ENCODE assay signal across 28 cellular contexts in the genomic region with DNA sequence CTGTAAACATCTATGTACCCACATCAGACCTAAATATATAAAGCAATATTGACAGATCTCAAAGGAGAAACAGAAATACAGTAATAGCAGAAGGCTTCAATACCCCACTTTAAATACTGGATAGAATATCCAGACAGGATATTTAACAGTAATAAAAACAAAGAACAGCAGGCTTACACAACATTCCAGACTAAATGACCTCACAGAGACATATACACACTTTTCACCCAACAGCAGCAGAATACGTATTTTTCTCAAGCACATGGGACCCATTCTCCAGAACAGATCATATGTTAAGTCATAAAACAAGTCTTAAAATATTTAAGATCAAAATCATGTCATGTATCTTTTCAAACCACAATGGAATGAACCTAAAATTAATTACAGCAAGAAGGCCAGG.
DNase-seq lines count a peak whose midpoint lies in the region; ATAC-seq and TF ChIP-seq lines count a peak whose summit lies in the region.
"Had no signal": no experiment of that assay in that cellular context is flagged by ENCODE, and none has a peak within 500 bp of the region (broad histone marks: within the 10 kb centered on the region; RNA-seq: fewer than 3 reads in every experiment).

No MANE protein-coding gene starts in this region.

- H3K9me3 Mint-ChIP-seq in progenitor cell of endocrine pancreas (ENCODE audit: low read depth): peaks cover 3% of the 10 kb centered on the region
- peaks cover 0 to 16% (median 10%) of the 10 kb centered on the region in 9 donors for H3K9me3 Mint-ChIP-seq in naive thymus-derived CD8-positive, alpha-beta T cell
- peaks cover 6% of the 10 kb centered on the region for H3K9me3 Mint-ChIP-seq in activated CD4-positive, alpha-beta T cell treated with anti-CD3 and anti-CD28 coated beads for 36 hours (ENCODE audit: low read depth)
- H3K9me3 Mint-ChIP-seq: CD4-positive, alpha-beta T cell; H9 had no signal

- no peak overlapping the region for H3K4me3 Mint-ChIP-seq in progenitor cell of endocrine pancreas (ENCODE audit: low read depth)
- H3K4me3 Mint-ChIP-seq in naive thymus-derived CD8-positive, alpha-beta T cell: no peak overlapping the region
- no peak overlapping the region for H3K4me3 Mint-ChIP-seq in activated CD4-positive, alpha-beta T cell treated with anti-CD3 and anti-CD28 coated beads for 36 hours
- H3K4me3 Mint-ChIP-seq: CD4-positive, alpha-beta T cell; H9 had no signal

- H3K27me3 ChIP-seq in AG04450 (ENCODE audit: control insufficient read depth, insufficient read depth, low read length): no peaks in the 10 kb centered on the region
- H3K27me3 ChIP-seq: BLaER1 treated with 17β-estradiol and CSF1 and Interleukin-3, amounts not matched to agents 10 nM and 100 nM had no signal

- DNase-seq in AG04450 (ENCODE audit: low read depth, low spot score) (peak; percentile 6), astrocyte of the spinal cord (ENCODE audit: low read depth, low spot score) (peak; percentile 14), iris pigment epithelial cell (ENCODE audit: low read depth) (peak; percentile 63), progenitor cell of endocrine pancreas (ENCODE audit: low spot score, unreplicated experiment) (no peak), H4 (ENCODE audit: low spot score) (no peak), NCI-H748 treated with DMSO at 0.1 percent for 48 hours (lab: John Stamatoyannopoulos, UW) (no peak)
- DNase-seq in naive thymus-derived CD8-positive, alpha-beta T cell: no peak
- DNase-seq in activated CD4-positive, alpha-beta T cell treated with anti-CD3 and anti-CD28 coated beads for 36 hours: no peak
- DNase-seq: 8988T; ACHN; Caco-2; CD4-positive, alpha-beta T cell; DMS 273 treated with DMSO at 0.1 percent for 48 hours; DMS79; GM23248; H9; Kasumi-1; NCI-H1105; NCI-H146; NCI-H1930; NCI-H2107; NCI-H524; NCI-H774; SIG-M5 had no signal

- in situ Hi-C loops in astrocyte of the spinal cord (cut with HindIII; ENCODE audit: low sequenced_read_pairs): no loop called here

- peak overlapping the region; percentile 5 for H3K27ac Mint-ChIP-seq in progenitor cell of endocrine pancreas
- H3K27ac Mint-ChIP-seq in naive thymus-derived CD8-positive, alpha-beta T cell: no peak overlapping the region
- H3K27ac Mint-ChIP-seq in activated CD4-positive, alpha-beta T cell treated with anti-CD3 and anti-CD28 coated beads for 36 hours: no peak overlapping the region
- H3K27ac Mint-ChIP-seq: CD4-positive, alpha-beta T cell had no signal

- H3K27me3 Mint-ChIP-seq in progenitor cell of endocrine pancreas: no peaks in the 10 kb centered on the region
- H3K27me3 Mint-ChIP-seq in naive thymus-derived CD8-positive, alpha-beta T cell: no peaks in the 10 kb centered on the region
- no peaks in the 10 kb centered on the region for H3K27me3 Mint-ChIP-seq in activated CD4-positive, alpha-beta T cell treated with anti-CD3 and anti-CD28 coated beads for 36 hours
- H3K27me3 Mint-ChIP-seq: CD4-positive, alpha-beta T cell had no signal

- no peak overlapping the region for H3K27ac ChIP-seq in AG04450 (ENCODE audit: low read depth, low read length)
- H3K27ac ChIP-seq: BLaER1 treated with 17β-estradiol and CSF1 and Interleukin-3, amounts not matched to agents 10 nM and 100 nM; GM23248; SK-N-MC had no signal

- no peak for TF ChIP-seq CTCF in AG04450 (IDR thresholded peaks at IDR 0.05; ENCODE audit: low read depth, low read length)
- TF ChIP-seq CTCF in astrocyte of the spinal cord (IDR thresholded peaks at IDR 0.05; ENCODE audit: low read depth, low read length): no peak
- TF ChIP-seq CTCF in progenitor cell of endocrine pancreas (IDR thresholded peaks at IDR 0.05; ENCODE audit: unreplicated experiment): no peak

- CTCF ChIA-PET in AG04450 (lab: Charles Lee): no interaction called here
- CTCF ChIA-PET in activated CD4-positive, alpha-beta T cell treated with anti-CD3 and anti-CD28 coated beads for 36 hours (lab: Charles Lee): no interaction called here

- peaks cover 8% of the 10 kb centered on the region for H3K4me1 Mint-ChIP-seq in progenitor cell of endocrine pancreas (ENCODE audit: low read depth)
- peaks cover 8 to 18% (median 13%) of the 10 kb centered on the region in 4 donors for H3K4me1 Mint-ChIP-seq in naive thymus-derived CD8-positive, alpha-beta T cell
- H3K4me1 Mint-ChIP-seq in activated CD4-positive, alpha-beta T cell treated with anti-CD3 and anti-CD28 coated beads for 36 hours: peaks cover 6% of the 10 kb centered on the region

- POLR2A ChIA-PET in AG04450 (lab: Yijun Ruan, JAX): no interaction called here
- POLR2A ChIA-PET in naive thymus-derived CD8-positive, alpha-beta T cell (lab: Charles Lee): no interaction called here
- POLR2A ChIA-PET in activated CD4-positive, alpha-beta T cell treated with anti-CD3 and anti-CD28 coated beads for 36 hours (lab: Charles Lee): no interaction called here

- intact Hi-C loops in activated CD4-positive, alpha-beta T cell treated with anti-CD3 and anti-CD28 coated beads for 36 hours (cut with DNase I, micrococcal nuclease): no loop called here

- H3K9me3 ChIP-seq in AG04450 (ENCODE audit: control insufficient read depth, insufficient read depth, low read length): peaks cover 17% of the 10 kb centered on the region
- H3K9me3 ChIP-seq: Caco-2 had no signal

- no peak for ATAC-seq in naive thymus-derived CD8-positive, alpha-beta T cell
- no peak for ATAC-seq in activated CD4-positive, alpha-beta T cell treated with anti-CD3 and anti-CD28 coated beads for 36 hours
- ATAC-seq: HepG2, K562 had no signal

- H3K36me3 Mint-ChIP-seq in progenitor cell of endocrine pancreas (ENCODE audit: insufficient read depth): peaks cover 35% of the 10 kb centered on the region
- peaks cover 13 to 55% (median 40%) of the 10 kb centered on the region in 3 donors for H3K36me3 Mint-ChIP-seq in naive thymus-derived CD8-positive, alpha-beta T cell
- H3K36me3 Mint-ChIP-seq in activated CD4-positive, alpha-beta T cell treated with anti-CD3 and anti-CD28 coated beads for 36 hours (ENCODE audit: low read depth): peaks cover 26% of the 10 kb centered on the region

- H3K4me3 ChIP-seq in AG04450 (ENCODE audit: low read depth, low read length): no peak overlapping the region
- no peak overlapping the region for H3K4me3 ChIP-seq in astrocyte of the spinal cord (ENCODE audit: low read depth, low read length)
- H3K4me3 ChIP-seq: BLaER1 treated with 17β-estradiol and CSF1 and Interleukin-3, amounts not matched to agents 10 nM and 100 nM; GM23248; K562; SK-N-MC had no signal

Comparison
In these comparisons a context has a peak if more than half of its experiments do, and no peak if none do; other contexts are left out.
1. DNase-seq: peak in AG04450 (single experiment), astrocyte of the spinal cord (single experiment) and iris pigment epithelial cell (single experiment); none in progenitor cell of endocrine pancreas (single experiment), H4 (single experiment), naive thymus-derived CD8-positive, alpha-beta T cell (0 of 10), activated CD4-positive, alpha-beta T cell treated with anti-CD3 and anti-CD28 coated beads for 36 hours (single experiment) and NCI-H748 treated with DMSO at 0.1 percent for 48 hours (single experiment).